Comparison of ENCODE assay signal across 10 cellular contexts in genomic region chr4:140099993-140100392, GRCh38. TPM values are rescaled to one million over a fixed set of nuclear protein-coding genes. Genes with fewer than 3 reads are reported as not detected.
DNase-seq lines count a peak whose midpoint lies in the region; ATAC-seq, FAIRE-seq and TF ChIP-seq lines count a peak whose summit lies in the region.
"Had no signal": no experiment of that assay in that cellular context is flagged by ENCODE, and none has a peak within 500 bp of the region (broad histone marks: within the 10 kb centered on the region; RNA-seq: fewer than 3 reads in every experiment).

No MANE protein-coding gene starts in this region.

- H3K36me3 Mint-ChIP-seq in GM23338 (ENCODE audit: low read depth) = no peaks in the 10 kb centered on the region

- H2AFZ ChIP-seq in endothelial cell of umbilical vein (ENCODE audit: low read depth, low read length) (no peak overlapping the region), MM.1S (ENCODE audit: low read length) (no peak overlapping the region), GM23338 (no peak overlapping the region)

- H3K9ac ChIP-seq in endothelial cell of umbilical vein (replicated peaks; ENCODE audit: extremely low read depth, insufficient read depth, low read length) = peak overlapping the region; percentile 71
- no peak overlapping the region for H3K9ac ChIP-seq in MM.1S (ENCODE audit: low read length)

- no peaks in the 10 kb centered on the region for H3K9me3 ChIP-seq in Panc1 (ENCODE audit: control insufficient read depth, insufficient read depth, low read depth, low read length)
- no peaks in the 10 kb centered on the region for H3K9me3 ChIP-seq in endothelial cell of umbilical vein (replicated peaks; ENCODE audit: control insufficient read depth, insufficient read depth, low read length)
- H3K9me3 ChIP-seq in MM.1S (replicated peaks; ENCODE audit: insufficient read depth, low read length) = no peaks in the 10 kb centered on the region

- ATAC-seq in Panc1 (no peak), GM23338 (no peak)

- H3K9me1 ChIP-seq in endothelial cell of umbilical vein (replicated peaks; ENCODE audit: control insufficient read depth, extremely low read depth, insufficient read depth, low read length) = no peaks in the 10 kb centered on the region

- H3K4me1 ChIP-seq in Panc1 (ENCODE audit: control insufficient read depth, insufficient read depth, low read length) (peaks cover 35% of the 10 kb centered on the region), endothelial cell of umbilical vein (ENCODE audit: control insufficient read depth, extremely low read depth, insufficient read depth, low read length) (peaks cover 89% of the 10 kb centered on the region), MM.1S (ENCODE audit: low read length) (no peaks in the 10 kb centered on the region), GM23338 (ENCODE audit: insufficient read depth) (peaks cover 8% of the 10 kb centered on the region)

- no peak overlapping the region for H3K27ac Mint-ChIP-seq in GM23338

- H4K20me1 ChIP-seq in endothelial cell of umbilical vein (replicated peaks; ENCODE audit: control insufficient read depth, extremely low read depth, insufficient read depth, low read length) (no peaks in the 10 kb centered on the region), MM.1S (ENCODE audit: insufficient read depth, low read length) (no peaks in the 10 kb centered on the region), GM23338 (replicated peaks; ENCODE audit: insufficient read depth) (no peaks in the 10 kb centered on the region)

- DNase-seq in HT1080 (ENCODE audit: low read depth) (peak; percentile 94), Panc1 (ENCODE audit: low read depth, low spot score) (no peak), endothelial cell of umbilical vein (ENCODE audit: low read depth, low spot score) (peak; percentile 91), pulmonary artery endothelial cell (ENCODE audit: low read depth, low spot score) (peak; percentile 70), MM.1S (no peak), GM23338 (ENCODE audit: low spot score) (no peak), iPS-NIHi7 (ENCODE audit: extremely low spot score) (no peak)
- DNase-seq in activated CD4-positive, CD25-positive, alpha-beta regulatory T cell (lab: John Stamatoyannopoulos, UW) = no peak
- DNase-seq: NCI-H2227 treated with DMSO at 0.1 percent for 48 hours had no signal

- no peaks in the 10 kb centered on the region for H3K36me3 ChIP-seq in Panc1 (ENCODE audit: control insufficient read depth, insufficient read depth, low read length)
- no peaks in the 10 kb centered on the region for H3K36me3 ChIP-seq in endothelial cell of umbilical vein (ENCODE audit: control insufficient read depth in 2 of 2, extremely low read depth in 1 of 2, insufficient read depth in 2 of 2, low read length in 2 of 2)
- no peaks in the 10 kb centered on the region for H3K36me3 ChIP-seq in MM.1S (replicated peaks; ENCODE audit: insufficient read depth, low read length)
- H3K36me3 ChIP-seq in GM23338 (ENCODE audit: insufficient read depth) = no peaks in the 10 kb centered on the region
- H3K36me3 ChIP-seq: cardiac muscle cell had no signal

- no peaks in the 10 kb centered on the region for H3F3A ChIP-seq in MM.1S (ENCODE audit: insufficient read depth, low read length)
- H3F3A ChIP-seq in GM23338 (replicated peaks; ENCODE audit: low read depth) = no peaks in the 10 kb centered on the region

- peak overlapping the region; percentile 78 for H3K4me2 ChIP-seq in endothelial cell of umbilical vein (ENCODE audit: insufficient read depth, low read length)
- no peak overlapping the region for H3K4me2 ChIP-seq in MM.1S (ENCODE audit: low read depth, low read length)
- H3K4me2 ChIP-seq in GM23338 = no peak overlapping the region

- FAIRE-seq in endothelial cell of umbilical vein (lab: Jason Lieb, UNC) = peak; percentile 84

- no peaks in the 10 kb centered on the region for H3K27me3 ChIP-seq in Panc1 (ENCODE audit: control insufficient read depth, insufficient read depth, low read length)
- no peaks in the 10 kb centered on the region for H3K27me3 ChIP-seq in endothelial cell of umbilical vein (ENCODE audit: control insufficient read depth in 2 of 2, insufficient read depth in 2 of 2, low read length in 2 of 2)
- no peaks in the 10 kb centered on the region for H3K27me3 ChIP-seq in MM.1S (replicated peaks; ENCODE audit: insufficient read depth, low read length)
- no peaks in the 10 kb centered on the region for H3K27me3 ChIP-seq in GM23338 (ENCODE audit: insufficient read depth)
- H3K27me3 ChIP-seq: cardiac muscle cell had no signal

- dilution Hi-C loops in endothelial cell of umbilical vein (cut with MboI; ENCODE audit: extremely low pct_ligation_motif_present, low sequenced_read_pairs) = no loop called here

- intact Hi-C loops in Panc1 (cut with micrococcal nuclease; ENCODE audit: unreplicated experiment) = loop anchor here (5.0 to 10.0 kb wide), 2 partner anchors 52 to 155 kb away; partner anchors contain the start of gene MAML3
- intact Hi-C loops in endothelial cell of umbilical vein (cut with micrococcal nuclease) = loop anchor here (1.0 to 10.0 kb wide), 4 partner anchors 10 to 1085 kb away; partner anchors contain the start of gene NOCT

- in situ Hi-C loops in Panc1 (cut with HindIII; ENCODE audit: low pct_unique_long_range_greater_than_20kb, low sequenced_read_pairs) = no loop called here

- H3K79me2 ChIP-seq in endothelial cell of umbilical vein (ENCODE audit: control insufficient read depth, insufficient read depth, low read length) (peaks cover 29% of the 10 kb centered on the region), MM.1S (ENCODE audit: low read length) (no peaks in the 10 kb centered on the region), GM23338 (replicated peaks; ENCODE audit: insufficient read depth) (no peaks in the 10 kb centered on the region)

- H3K9me3 Mint-ChIP-seq in GM23338 = no peaks in the 10 kb centered on the region

- no peaks in the 10 kb centered on the region for H3K27me3 Mint-ChIP-seq in GM23338 (ENCODE audit: insufficient read depth, low read depth, poor library complexity)

- no peak overlapping the region for H3K4me3 Mint-ChIP-seq in GM23338

- no TSS peak for BruUV-seq in Panc1 (replicated peaks; lab: Mats Ljungman, UMichigan)
- BruUV-seq in endothelial cell of umbilical vein (replicated peaks; lab: Mats Ljungman, UMichigan) = no TSS peak

- no peaks in the 10 kb centered on the region for H3K9me2 ChIP-seq in MM.1S (replicated peaks; ENCODE audit: insufficient read depth, low read length)
- no peaks in the 10 kb centered on the region; the same call in 1 of the 2 replicates for H3K9me2 ChIP-seq in GM23338 (ENCODE audit: insufficient read depth)

- TF ChIP-seq POLR2A in endothelial cell of umbilical vein (IDR thresholded peaks at IDR 0.05; ENCODE audit: low read depth, low read length) = no peak

- CTCF ChIA-PET in Panc1 (lab: Charles Lee) = no interaction called here
- CTCF ChIA-PET in endothelial cell of umbilical vein (lab: Charles Lee) = no interaction called here

- H3K4me3 ChIP-seq in Panc1 (ENCODE audit: low read depth in 2 of 2, low read length in 2 of 2) = no peak overlapping the region
- H3K4me3 ChIP-seq in endothelial cell of umbilical vein (replicated peaks in 1 of 3; ENCODE audit: insufficient read depth in 1 of 3, low read depth in 1 of 3, low read length in 3 of 3) = peak overlapping the region in 1 of 3 experiments; percentile 1
- H3K4me3 ChIP-seq in MM.1S (ENCODE audit: low read length) = no peak overlapping the region
- H3K4me3 ChIP-seq in GM23338 = no peak overlapping the region
- H3K4me3 ChIP-seq: cardiac muscle cell had no signal

- peak overlapping the region; percentile 96 for H3K27ac ChIP-seq in Panc1 (ENCODE audit: low read length)
- H3K27ac ChIP-seq in endothelial cell of umbilical vein (ENCODE audit: insufficient read depth, low read depth, low read length) = peak overlapping the region; percentile 100
- no peak overlapping the region for H3K27ac ChIP-seq in MM.1S (ENCODE audit: low read length)
- H3K27ac ChIP-seq in GM23338 (ENCODE audit: low read depth) = no peak overlapping the region
- H3K27ac ChIP-seq: cardiac muscle cell had no signal

- POLR2A ChIA-PET in Panc1 (lab: Charles Lee) (no interaction called here), endothelial cell of umbilical vein (lab: Charles Lee) (no interaction called here)

- peaks cover 16% of the 10 kb centered on the region for H3K4me1 Mint-ChIP-seq in GM23338

- TF ChIP-seq CTCF in Panc1 (IDR thresholded peaks at IDR 0.05) = no peak
- no peak for TF ChIP-seq CTCF in endothelial cell of umbilical vein (IDR thresholded peaks at IDR 0.05; ENCODE audit: extremely low read depth in 1 of 2, insufficient read depth in 1 of 2, low read depth in 1 of 2, low read length in 2 of 2)
- TF ChIP-seq CTCF in MM.1S (IDR thresholded peaks at IDR 0.05; ENCODE audit: low read length) = no peak
- no peak for TF ChIP-seq CTCF in GM23338 (conservative IDR thresholded peaks at IDR 0.05; ENCODE audit: low read depth in 2 of 2)

TF ChIP-seq in endothelial cell of umbilical vein, 7 proteins besides CTCF, POLR2A, EP300 and RAD21 (continues in another document):
- peak; percentile 88 for TF ChIP-seq FOS (IDR thresholded peaks at IDR 0.05; ENCODE audit: borderline replicate concordance, insufficient read depth, low read length)
- TF ChIP-seq JUN (IDR thresholded peaks at IDR 0.05; ENCODE audit: borderline replicate concordance, insufficient read depth, insufficient read length, low read depth) = peak; percentile 73

TF ChIP-seq in GM23338, 12 proteins besides CTCF, POLR2A, EP300 and RAD21:
- no peak for TF ChIP-seq EZH2phosphoT487 (IDR thresholded peaks at IDR 0.05; ENCODE audit: unreplicated experiment)

RNA-seq across cellular contexts. Expression of gene MAML3, which starts 54.0 kb away (rescaled TPM):
- 8.0 and 11.4 TPM in 2 replicates for total RNA-seq in HT1080 (2014; rRNA removed; shearing (Covaris generic))
- polyA plus RNA-seq in HT1080 (2015; cell fraction: cytosol; rRNA removed) = 8.8 and 11.5 TPM in 2 replicates
- polyA plus RNA-seq in HT1080 (2015; cell fraction: nucleus; rRNA removed) = 8.5 and 8.7 TPM in 2 replicates
- total RNA-seq in Panc1 (2021; ENCODE audit: unreplicated experiment) (7.7 TPM), endothelial cell of umbilical vein (20.1 and 20.3 TPM in 2 replicates), pulmonary artery endothelial cell (6.3 and 9.5 TPM in 2 replicates)
- polyA plus RNA-seq in Panc1 (2012; ENCODE audit: insufficient read length) = 7.1 TPM
- polyA plus RNA-seq in endothelial cell of umbilical vein (13.1 and 14.0 TPM in 2 replicates), GM23338 (2016; fragmentation: Nextera tagmentation; extraction: Ambion mirVana) (1.3 and 1.7 TPM in 2 replicates)
- polyA plus RNA-seq in endothelial cell of umbilical vein (2011; cell fraction: cytosol; rRNA removed) = 11.6 TPM in 2 replicates
- 21.1 and 27.4 TPM in 2 replicates for polyA plus RNA-seq in endothelial cell of umbilical vein (2011; cell fraction: nucleus; rRNA removed)
- polyA plus RNA-seq in endothelial cell of umbilical vein (2012) = 8.1 and 10.2 TPM in 2 replicates
- 24.5 and 26.5 TPM in 2 replicates for polyA minus RNA-seq in endothelial cell of umbilical vein
- polyA minus RNA-seq in endothelial cell of umbilical vein (2011; cell fraction: cytosol; rRNA and poly(A)+ RNA removed) = 1.1 TPM
- 55.7 and 61.8 TPM in 2 replicates for polyA minus RNA-seq in endothelial cell of umbilical vein (2011; cell fraction: nucleus; rRNA and poly(A)+ RNA removed)
- total RNA-seq in GM23338 (2014; rRNA removed; shearing (Covaris generic)) = 3.7 and 6.5 TPM in 2 replicates

Comparison
In these comparisons a context has a peak if more than half of its experiments do, and no peak if none do; other contexts are left out.
1. DNase-seq: peak in HT1080 (single experiment), endothelial cell of umbilical vein (single experiment) and pulmonary artery endothelial cell (single experiment); none in Panc1 (single experiment), MM.1S (single experiment), GM23338 (single experiment), iPS-NIHi7 (single experiment) and activated CD4-positive, CD25-positive, alpha-beta regulatory T cell (0 of 4).
2. H3K27ac ChIP-seq: peak in Panc1 (single experiment) and endothelial cell of umbilical vein (single experiment); none in MM.1S (single experiment) and GM23338 (single experiment).